In genomic region chr1:206468571-206468970, GRCh38 we compare ENCODE assay signal across 1 cellular context.
TF ChIP-seq lines count a peak whose summit lies in the region.

No MANE protein-coding gene starts in this region.

TF ChIP-seq in H1, 55 proteins besides CTCF, POLR2A, EP300 and RAD21:
- TF ChIP-seq KDM4A (IDR thresholded peaks at IDR 0.05; ENCODE audit: low read depth, low read length, severe bottlenecking), result no peak
- TF ChIP-seq BRCA1 (IDR thresholded peaks at IDR 0.05; ENCODE audit: low read depth, low read length), result no peak
- TF ChIP-seq USF2 (IDR thresholded peaks at IDR 0.05; ENCODE audit: low read length), result no peak
- TF ChIP-seq SIN3A (conservative IDR thresholded peaks at IDR 0.05 in 1 of 2, IDR thresholded peaks at IDR 0.05 in 1 of 2; ENCODE audit: low read depth in 1 of 2, low read length in 2 of 2), result no peak
- no peak for TF ChIP-seq JUND (IDR thresholded peaks at IDR 0.05; ENCODE audit: low read length)
- TF ChIP-seq POU5F1 (IDR thresholded peaks at IDR 0.05; ENCODE audit: low read depth, low read length), result no peak
- TF ChIP-seq SP2 (IDR thresholded peaks at IDR 0.05; ENCODE audit: low read length), result no peak
- no peak for TF ChIP-seq TAF7 (optimal IDR thresholded peaks at IDR 0.05; ENCODE audit: borderline replicate concordance, low read depth, low read length)
- TF ChIP-seq PHF8 (conservative IDR thresholded peaks at IDR 0.05; ENCODE audit: low read depth, low read length), result no peak
- TF ChIP-seq HDAC6 (IDR thresholded peaks at IDR 0.05; ENCODE audit: low read depth, low read length), result no peak
- TF ChIP-seq CBX8 (IDR thresholded peaks at IDR 0.05; ENCODE audit: borderline replicate concordance, low read depth, low read length), result no peak
TF ChIP-seq in H1: peak in this region for 0.
